ENCODE assay signal across 11 cellular contexts in the genomic region with DNA sequence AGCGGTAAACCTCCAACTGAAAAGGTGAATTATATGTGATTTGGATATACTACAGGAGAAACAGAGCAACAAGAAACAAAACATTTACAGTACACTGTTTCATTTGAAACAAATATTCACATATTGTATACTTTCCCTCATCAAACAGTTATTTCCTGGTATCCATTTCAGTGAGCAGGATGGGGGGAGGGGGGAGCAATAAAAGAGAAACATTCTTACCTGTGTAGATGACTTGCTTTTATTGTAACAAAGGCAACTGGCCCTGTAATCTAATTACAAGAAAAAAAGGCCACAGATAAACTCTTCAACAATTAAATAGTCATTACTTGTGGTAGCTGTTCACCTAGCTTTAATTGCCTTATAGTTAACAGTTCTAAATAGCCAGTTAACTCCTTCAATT. TPM values are rescaled to one million over a fixed set of nuclear protein-coding genes. Genes with fewer than 3 reads are reported as not detected.
A peak's percentile ranks its signal among the peaks of the same experiment; 100 is the strongest.
DNase-seq lines count a peak whose midpoint lies in the region; ATAC-seq, FAIRE-seq and TF ChIP-seq lines count a peak whose summit lies in the region.
"Had no signal": no experiment of that assay in that cellular context is flagged by ENCODE, and none has a peak within 500 bp of the region (broad histone marks: within the 10 kb centered on the region; RNA-seq: fewer than 3 reads in every experiment).

No MANE protein-coding gene starts in this region.

- H3K4me3 ChIP-seq in left ventricle myocardium inferior (no peak overlapping the region), right cardiac atrium (ENCODE audit: low read length) (no peak overlapping the region), mucosa of rectum (ENCODE audit: low read length in 2 of 2) (peak overlapping the region in 1 of 2 donors; percentile 28)

- H3K27me3 Mint-ChIP-seq in activated CD4-positive, alpha-beta memory T cell treated with anti-CD3 and anti-CD28 coated beads, Interleukin-2, amount 10 ng/mL, durations not matched to agents 7 days and 5 days = no peaks in the 10 kb centered on the region

- H3K4me1 ChIP-seq in left ventricle myocardium inferior = peaks cover 48% of the 10 kb centered on the region
- peaks cover 4% of the 10 kb centered on the region for H3K4me1 ChIP-seq in right cardiac atrium (ENCODE audit: control insufficient read depth, insufficient read depth, low read length)
- H3K4me1 ChIP-seq in mucosa of rectum (ENCODE audit: control insufficient read depth in 2 of 2, insufficient read depth in 2 of 2, low read length in 2 of 2) = peaks cover 20 to 30% of the 10 kb centered on the region in 2 donors

- H3K36me3 ChIP-seq in left ventricle myocardium inferior (no peaks in the 10 kb centered on the region), mucosa of rectum (ENCODE audit: control insufficient read depth in 2 of 2, insufficient read depth in 2 of 2, low read length in 2 of 2) (no peaks in the 10 kb centered on the region)

- DNase-seq in left ventricle myocardium inferior = no peak
- DNase-seq in right cardiac atrium = no peak
- no peak for DNase-seq in activated CD4-positive, alpha-beta memory T cell treated with anti-CD3 and anti-CD28 coated beads, Interleukin-2, amount 10 ng/mL, durations not matched to agents 7 days and 5 days
- DNase-seq in GM12892 (ENCODE audit: insufficient read length) = no peak
- DNase-seq in GM10266 (ENCODE audit: extremely low spot score) = no peak
- no peak for DNase-seq in OCI-M2 (lab: John Stamatoyannopoulos, UW; ENCODE audit: unreplicated experiment)
- DNase-seq: dermis blood vessel endothelial cell, NCI-H446 treated with DMSO at 0.1 percent for 48 hours, SIG-M5 had no signal

- H3K27me3 ChIP-seq in left ventricle myocardium inferior (ENCODE audit: low read depth) (no peaks in the 10 kb centered on the region), right cardiac atrium (ENCODE audit: control insufficient read depth, insufficient read depth) (no peaks in the 10 kb centered on the region), mucosa of rectum (ENCODE audit: control insufficient read depth in 2 of 2, insufficient read depth in 2 of 2, low read length in 2 of 2) (no peaks in the 10 kb centered on the region)

- H3K4me1 Mint-ChIP-seq in activated CD4-positive, alpha-beta memory T cell treated with anti-CD3 and anti-CD28 coated beads, Interleukin-2, amount 10 ng/mL, durations not matched to agents 7 days and 5 days = peaks cover 32% of the 10 kb centered on the region

- H3K9ac ChIP-seq in mucosa of rectum (ENCODE audit: low read depth in 1 of 2, low read length in 2 of 2) = no peak overlapping the region

- no peak for TF ChIP-seq CTCF in left ventricle myocardium inferior (IDR thresholded peaks at IDR 0.05; ENCODE audit: borderline replicate concordance)
- no peak for TF ChIP-seq CTCF in GM10266 (IDR thresholded peaks at IDR 0.05; ENCODE audit: control insufficient read depth, insufficient read depth, low read depth, missing control alignments)

- no peak for TF ChIP-seq POLR2A in GM12892 (IDR thresholded peaks at IDR 0.05; ENCODE audit: low read depth, low read length)

- CTCF ChIA-PET in activated CD4-positive, alpha-beta memory T cell treated with anti-CD3 and anti-CD28 coated beads, Interleukin-2, amount 10 ng/mL, durations not matched to agents 7 days and 5 days (lab: Charles Lee) = interaction anchor here (0.8 to 7.6 kb wide), 4 partner anchors 150 to 181 kb away, joined by 3 to 108 read pairs (median 4); no protein-coding TSS in a partner anchor

- H3K9me3 ChIP-seq in left ventricle myocardium inferior (replicated peaks) = no peaks in the 10 kb centered on the region
- H3K9me3 ChIP-seq in right cardiac atrium (ENCODE audit: control insufficient read depth, low read length) = no peaks in the 10 kb centered on the region
- no peaks in the 10 kb centered on the region for H3K9me3 ChIP-seq in mucosa of rectum (ENCODE audit: control insufficient read depth in 2 of 2, low read length in 2 of 2)

- peak overlapping the region; percentile 36 for H3K27ac Mint-ChIP-seq in activated CD4-positive, alpha-beta memory T cell treated with anti-CD3 and anti-CD28 coated beads, Interleukin-2, amount 10 ng/mL, durations not matched to agents 7 days and 5 days

- intact Hi-C loops in left ventricle myocardium inferior (cut with micrococcal nuclease) (loop anchor here (2.0 kb wide), 1 partner anchor 29 kb away; no protein-coding TSS in a partner anchor), right cardiac atrium (cut with DNase I) (no loop called here)

- POLR2A ChIA-PET in activated CD4-positive, alpha-beta memory T cell treated with anti-CD3 and anti-CD28 coated beads, Interleukin-2, amount 10 ng/mL, durations not matched to agents 7 days and 5 days (lab: Charles Lee) = interaction anchor here (0.7 to 1.3 kb wide), 3 partner anchors 10 to 355 kb away, joined by 3 to 4 read pairs (median 3); a partner anchor contains a TSS

- H3K4me3 Mint-ChIP-seq in activated CD4-positive, alpha-beta memory T cell treated with anti-CD3 and anti-CD28 coated beads, Interleukin-2, amount 10 ng/mL, durations not matched to agents 7 days and 5 days = peak overlapping the region; percentile 25

- ATAC-seq in right cardiac atrium (no peak), GM19023 (IDR thresholded peaks at IDR 0.05; ENCODE audit: unreplicated experiment) (no peak)

- 95% methylated on average over 1 of the region's 1 CpG for WGBS in right cardiac atrium

- H3K9me3 Mint-ChIP-seq in activated CD4-positive, alpha-beta memory T cell treated with anti-CD3 and anti-CD28 coated beads, Interleukin-2, amount 10 ng/mL, durations not matched to agents 7 days and 5 days = no peaks in the 10 kb centered on the region

- FAIRE-seq in GM12892 (lab: Jason Lieb, UNC) = no peak

- H3K27ac ChIP-seq in left ventricle myocardium inferior (replicated peaks) = peak overlapping the region; percentile 100
- no peak overlapping the region for H3K27ac ChIP-seq in right cardiac atrium (ENCODE audit: low read length)
- H3K27ac ChIP-seq in mucosa of rectum (ENCODE audit: low read depth in 2 of 2, low read length in 2 of 2) = peak overlapping the region; percentile 41 to 49

- peaks cover 4% of the 10 kb centered on the region for H3K36me3 Mint-ChIP-seq in activated CD4-positive, alpha-beta memory T cell treated with anti-CD3 and anti-CD28 coated beads, Interleukin-2, amount 10 ng/mL, durations not matched to agents 7 days and 5 days (ENCODE audit: low read depth)

RNA-seq across cellular contexts. Expression of a gene that starts 3.9 kb away (rescaled TPM):
- total RNA-seq in left ventricle myocardium inferior = 461 TPM
- total RNA-seq in right cardiac atrium = 100 to 1,000 TPM; 368 to 417 (median 381) TPM
- polyA plus RNA-seq in right cardiac atrium = 126 TPM
- total RNA-seq in activated CD4-positive, alpha-beta memory T cell treated with anti-CD3 and anti-CD28 coated beads, Interleukin-2, amount 10 ng/mL, durations not matched to agents 7 days and 5 days = 100 to 1,000 TPM; 211 to 213 TPM
- polyA plus RNA-seq in GM12892 (2012; ENCODE audit: missing spikeins) = 90.2 TPM
